ENCODE assay signal across 17 cellular contexts in genomic region chr2:191544511-191545062, GRCh38.
"Had no signal": no experiment of that assay in that cellular context is flagged by ENCODE, and none has a peak within 500 bp of the region (broad histone marks: within the 10 kb centered on the region; RNA-seq: fewer than 3 reads in every experiment).

No MANE protein-coding gene starts in this region.

- H3K36me3 ChIP-seq: neural progenitor cell, right lobe of liver, transverse colon had no signal

- FAIRE-seq: TTC549 had no signal

- H3K27ac Mint-ChIP-seq: activated naive CD8-positive, alpha-beta T cell treated with anti-CD3 and anti-CD28 coated beads, Interleukin-2, amount 50 U/mL, for 24 hours; neural progenitor cell had no signal

- H3K4me2 ChIP-seq: neural progenitor cell had no signal

- H3K4me3 ChIP-seq: dorsolateral prefrontal cortex, lung, neural progenitor cell, psoas muscle, right lobe of liver, transverse colon had no signal

- H3K36me3 Mint-ChIP-seq: neural progenitor cell had no signal

- H3K4me1 ChIP-seq: neural progenitor cell, psoas muscle, right lobe of liver, transverse colon had no signal

- H3K9ac ChIP-seq: neural progenitor cell had no signal

- H3K4me1 Mint-ChIP-seq: activated naive CD8-positive, alpha-beta T cell treated with anti-CD3 and anti-CD28 coated beads, Interleukin-2, amount 50 U/mL, for 24 hours had no signal

- H3K27me3 ChIP-seq: neural progenitor cell, right lobe of liver, transverse colon had no signal

- H3K9me3 ChIP-seq: psoas muscle, right lobe of liver, transverse colon had no signal

- ATAC-seq: activated naive CD8-positive, alpha-beta T cell treated with anti-CD3 and anti-CD28 coated beads, Interleukin-2, amount 50 U/mL, for 24 hours; esophagus mucosa; psoas muscle; right lobe of liver; stimulated activated naive CD8-positive, alpha-beta T cell treated with anti-CD3 and anti-CD28 coated beads, Interleukin-15, Interleukin-2, amounts not matched to agents 100 U/mL and 50 U/mL, for 24 hours had no signal

- H3K4me3 Mint-ChIP-seq: activated naive CD8-positive, alpha-beta T cell treated with anti-CD3 and anti-CD28 coated beads, Interleukin-2, amount 50 U/mL, for 24 hours; endodermal cell; neural progenitor cell had no signal

- H2AFZ ChIP-seq: neural progenitor cell had no signal

- H3K27ac ChIP-seq: dorsolateral prefrontal cortex, neural progenitor cell, psoas muscle, right lobe of liver, transverse colon had no signal

- DNase-seq: activated CD4-positive, alpha-beta T cell treated with anti-CD3 and anti-CD28 coated beads, Interleukin-2, amount 50 U/mL, for 1 hour; activated CD4-positive, CD25-positive, alpha-beta regulatory T cell; activated naive CD4-positive, alpha-beta T cell; activated naive CD8-positive, alpha-beta T cell treated with anti-CD3 and anti-CD28 coated beads, Interleukin-2, amount 50 U/mL, for 24 hours; activated T-cell treated with anti-CD3 and anti-CD28 coated beads for 4 hours; aorta; dorsolateral prefrontal cortex; islet precursor cell; psoas muscle; right lobe of liver; stimulated activated naive CD8-positive, alpha-beta T cell treated with anti-CD3 and anti-CD28 coated beads, Interleukin-15, Interleukin-2, amounts not matched to agents 100 U/mL and 50 U/mL, for 24 hours; transverse colon had no signal
